In the genomic region with DNA sequence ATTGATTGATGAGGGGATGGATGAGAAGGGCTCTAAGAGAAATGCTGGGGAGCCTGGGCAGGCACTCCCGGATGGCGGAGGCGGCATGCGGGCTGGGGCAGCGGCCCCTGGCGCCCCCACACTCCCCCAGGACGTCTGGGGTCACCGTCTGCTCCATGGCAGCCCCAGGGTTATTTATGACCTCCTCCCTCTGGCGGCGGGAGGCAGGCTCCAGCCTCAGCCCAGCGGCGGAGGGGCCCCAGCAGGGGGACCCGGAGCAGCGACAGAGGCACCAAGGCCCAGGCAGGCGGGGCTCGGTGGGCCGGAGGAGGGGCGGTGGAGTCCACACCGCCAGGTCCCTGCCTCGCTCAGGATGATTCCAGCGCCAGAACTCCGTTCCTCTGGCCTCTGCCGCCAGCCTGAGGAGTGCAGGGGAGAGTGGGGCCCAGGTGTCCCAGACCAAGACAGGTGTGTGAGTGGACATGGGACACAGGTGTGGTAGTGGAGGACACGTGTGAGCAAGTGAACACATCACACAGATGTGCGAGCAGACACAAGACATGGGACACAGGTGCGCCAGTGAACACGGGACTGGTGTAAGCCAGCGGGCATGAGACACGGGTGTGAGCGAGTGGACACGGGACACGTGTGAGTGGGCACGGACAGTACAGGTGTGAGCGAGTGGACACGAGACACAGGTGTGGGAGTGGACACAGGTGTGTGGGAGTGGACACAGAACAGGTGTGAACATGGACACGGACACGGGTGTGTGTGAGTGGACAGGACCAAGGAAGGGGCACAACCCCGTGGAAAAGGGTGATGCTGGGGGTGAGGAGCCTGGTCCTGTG, we compare ENCODE assay signal across 8 cellular contexts. TPM values are rescaled to one million over a fixed set of nuclear protein-coding genes. Genes with fewer than 3 reads are reported as not detected.
DNase-seq lines count a peak whose midpoint lies in the region; ATAC-seq and TF ChIP-seq lines count a peak whose summit lies in the region.

No MANE protein-coding gene starts in this region.

- no peaks in the 10 kb centered on the region for H3K9me3 ChIP-seq in esophagus squamous epithelium

- peak; percentile 81 for DNase-seq in Right ventricle myocardium inferior (ENCODE audit: missing footprints)
- no peak for DNase-seq in cardiac septum (ENCODE audit: low spot score)
- peak; percentile 85 for DNase-seq in NCI-H1105 (lab: John Stamatoyannopoulos, UW)
- DNase-seq in T1000 (lab: John Stamatoyannopoulos, UW), result peak; percentile 30
- DNase-seq in esophagus squamous epithelium (lab: John Stamatoyannopoulos, UW), result no peak
- peak in 3 of 10 donors; percentile 27 to 43 (median 33) for DNase-seq in naive thymus-derived CD8-positive, alpha-beta T cell
- DNase-seq in GF-D8 (lab: John Stamatoyannopoulos, UW), result no peak

- peaks cover 0 to 7% (median 0%) of the 10 kb centered on the region in 3 donors for H3K36me3 Mint-ChIP-seq in naive thymus-derived CD8-positive, alpha-beta T cell

- 28 to 29% methylated on average over 24 to 26 of the region's 38 CpGs for WGBS in esophagus squamous epithelium, 2 donors

- no peak overlapping the region for H3K27ac Mint-ChIP-seq in naive thymus-derived CD8-positive, alpha-beta T cell

- H3K4me3 ChIP-seq in esophagus squamous epithelium, result peak overlapping the region in 1 of 4 donors; percentile 46

- peak; percentile 66 for ATAC-seq in Right ventricle myocardium inferior
- ATAC-seq in naive thymus-derived CD8-positive, alpha-beta T cell, result peak; percentile 47 to 51
- ATAC-seq in GM21447 (IDR thresholded peaks at IDR 0.05; ENCODE audit: unreplicated experiment), result no peak

- POLR2A ChIA-PET in naive thymus-derived CD8-positive, alpha-beta T cell (lab: Charles Lee), result interaction anchor here (1.2 kb wide), 1 partner anchor 17 kb away, joined by 4 read pairs; no protein-coding TSS in a partner anchor

- no peak for TF ChIP-seq POLR2A in esophagus squamous epithelium (IDR thresholded peaks at IDR 0.05)

- H3K4me1 Mint-ChIP-seq in naive thymus-derived CD8-positive, alpha-beta T cell, result peaks cover 11 to 26% (median 19%) of the 10 kb centered on the region in 4 donors

- H3K4me1 ChIP-seq in esophagus squamous epithelium, result peaks cover 35 to 69% (median 45%) of the 10 kb centered on the region in 3 donors

- peak in 5 of 6 experiments; percentile 40 to 54 (median 41) for TF ChIP-seq CTCF in esophagus squamous epithelium (IDR thresholded peaks at IDR 0.05)

- H3K9me3 Mint-ChIP-seq in naive thymus-derived CD8-positive, alpha-beta T cell, result no peaks in the 10 kb centered on the region

- peaks cover 14 to 69% (median 42%) of the 10 kb centered on the region in 5 donors for H3K27me3 Mint-ChIP-seq in naive thymus-derived CD8-positive, alpha-beta T cell

- intact Hi-C loops in Right ventricle myocardium inferior (cut with DNase I), result no loop called here
- intact Hi-C loops in cardiac septum (cut with DNase I), result no loop called here
- intact Hi-C loops in esophagus squamous epithelium (cut with DNase I), result no loop called here

- no peaks in the 10 kb centered on the region for H3K36me3 ChIP-seq in esophagus squamous epithelium

- H3K4me3 Mint-ChIP-seq in naive thymus-derived CD8-positive, alpha-beta T cell, result peak overlapping the region in 9 of 10 donors; percentile 34 to 70 (median 53)

- no peak overlapping the region for H3K27ac ChIP-seq in esophagus squamous epithelium

- H3K27me3 ChIP-seq in esophagus squamous epithelium, result peaks cover 28 to 100% (median 33%) of the 10 kb centered on the region in 4 donors

RNA-seq across cellular contexts. Expression of a gene that starts 2.5 kb away (rescaled TPM):
- 1.7 TPM for total RNA-seq in Right ventricle myocardium inferior
- 10.2 TPM for total RNA-seq in cardiac septum
- total RNA-seq in esophagus squamous epithelium, result under 1 TPM in 3 of 4 donors, not detected in 1; 0.48 to 0.95 (median 0.57) TPM
- total RNA-seq in naive thymus-derived CD8-positive, alpha-beta T cell, result not detected
- polyA plus RNA-seq in naive thymus-derived CD8-positive, alpha-beta T cell, result under 1 TPM in 1 of 3 donors, not detected in 2; 0.29 TPM

RNA-seq across cellular contexts. Expression of a gene that starts 37.8 kb away (rescaled TPM):
- total RNA-seq in Right ventricle myocardium inferior, result 41.7 TPM
- total RNA-seq in cardiac septum, result 39.0 TPM
- 10 to 100 TPM; 57.9 to 80.2 (median 60.4) TPM for total RNA-seq in esophagus squamous epithelium
- 10 to 100 TPM; 72.3 to 78.3 TPM for total RNA-seq in naive thymus-derived CD8-positive, alpha-beta T cell
- polyA plus RNA-seq in naive thymus-derived CD8-positive, alpha-beta T cell, result 10 to 100 TPM; 49.5 to 68.2 (median 60.5) TPM

RNA-seq across cellular contexts. Expression of a gene that starts 39.2 kb away (rescaled TPM):
- total RNA-seq in Right ventricle myocardium inferior (7.0 TPM), cardiac septum (4.8 TPM), esophagus squamous epithelium (10 to 100 TPM in 3 of 4 donors, 1 to 10 TPM in 1; 8.7 to 13.8 (median 10.3) TPM)
- 10 to 100 TPM; 36.4 to 37.4 TPM for total RNA-seq in naive thymus-derived CD8-positive, alpha-beta T cell
- 1 to 10 TPM in 2 of 3 donors, under 1 TPM in 1; 0.94 to 2.0 (median 1.1) TPM for polyA plus RNA-seq in naive thymus-derived CD8-positive, alpha-beta T cell

RNA-seq across cellular contexts. Expression of a gene that starts 45.1 kb away (rescaled TPM):
- total RNA-seq in Right ventricle myocardium inferior (not detected), cardiac septum (not detected), esophagus squamous epithelium (10 to 100 TPM; 16.8 to 39.6 (median 23.4) TPM)
- total RNA-seq in naive thymus-derived CD8-positive, alpha-beta T cell, result under 1 TPM; 0.60 to 0.93 TPM
- under 1 TPM in 1 of 3 donors, not detected in 2; 0.19 TPM for polyA plus RNA-seq in naive thymus-derived CD8-positive, alpha-beta T cell

Comparison
In these comparisons a context has a peak if more than half of its experiments do, and no peak if none do; other contexts are left out.
1. DNase-seq: peak in Right ventricle myocardium inferior (single experiment), NCI-H1105 (single experiment) and T1000 (single experiment); none in cardiac septum (single experiment), esophagus squamous epithelium (single experiment) and GF-D8 (single experiment).